In the genomic region with DNA sequence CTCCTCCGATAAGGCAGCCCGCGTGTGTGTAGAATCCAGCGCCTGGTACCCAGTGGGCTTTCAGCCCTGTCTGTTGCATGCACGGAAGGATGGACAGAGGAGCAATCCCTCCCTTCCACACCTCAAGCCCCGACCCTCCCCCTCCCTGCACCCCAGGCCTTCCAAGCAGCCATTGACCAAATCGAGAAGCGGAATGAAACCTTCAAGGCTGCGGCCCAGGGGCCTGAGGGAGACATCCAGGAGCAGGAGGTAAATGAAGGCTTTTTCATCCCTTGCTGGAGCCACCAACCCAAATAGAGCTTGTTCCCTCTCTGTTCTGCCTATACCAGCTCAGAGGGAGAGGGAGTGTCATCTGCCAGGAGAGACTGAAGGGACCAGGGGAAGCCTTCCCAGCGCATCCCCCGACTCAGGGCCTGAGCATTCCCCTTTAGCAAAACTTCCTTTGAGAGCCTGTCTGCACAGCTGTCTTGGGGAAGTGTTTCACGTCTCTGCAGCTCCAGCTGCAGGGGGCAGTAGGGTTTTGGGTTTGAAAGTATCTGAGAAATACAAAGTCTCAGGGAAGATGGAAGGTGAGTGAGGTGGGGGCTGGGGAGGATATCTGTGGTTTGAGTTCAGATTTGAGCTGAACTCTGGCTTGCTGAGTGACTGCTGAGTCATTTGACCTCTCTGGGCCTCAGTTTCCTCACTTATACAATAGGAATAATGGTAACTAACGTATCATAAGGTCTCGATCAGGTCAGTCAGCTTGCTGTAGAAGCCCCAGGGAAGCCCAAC, we compare ENCODE assay signal across 8 cellular contexts. TPM values are rescaled to one million over a fixed set of nuclear protein-coding genes. Genes with fewer than 3 reads are reported as not detected.
DNase-seq lines count a peak whose midpoint lies in the region; TF ChIP-seq lines count a peak whose summit lies in the region.

No MANE protein-coding gene starts in this region.

- peak overlapping the region; percentile 2; the same call in 1 of the 2 replicates for H3K4me2 ChIP-seq in KMS-11

- H3K4me1 ChIP-seq in KMS-11 (ENCODE audit: low read depth, poor library complexity, severe bottlenecking), result peaks cover 71% of the 10 kb centered on the region

- H3K4me3 ChIP-seq in BJ (ENCODE audit: low read depth, low read length), result no peak overlapping the region
- no peak overlapping the region for H3K4me3 ChIP-seq in KMS-11 (IDR thresholded peaks at IDR 0.05; ENCODE audit: insufficient read depth, low read depth, low read length)
- no peak overlapping the region for H3K4me3 ChIP-seq in coronary artery

- peak overlapping the region; percentile 8 for H2AFZ ChIP-seq in KMS-11 (ENCODE audit: low read depth)

- H3K27me3 ChIP-seq in BJ (ENCODE audit: control insufficient read depth, insufficient read depth, low read length) (no peaks in the 10 kb centered on the region), KMS-11 (ENCODE audit: insufficient read depth, low read depth) (no peaks in the 10 kb centered on the region)

- no peaks in the 10 kb centered on the region for H4K20me1 ChIP-seq in KMS-11 (ENCODE audit: insufficient read depth)

- no peak overlapping the region for H3K9ac ChIP-seq in KMS-11

- no peaks in the 10 kb centered on the region for H3K79me2 ChIP-seq in KMS-11 (ENCODE audit: insufficient read depth, low read depth)

- H3K27ac ChIP-seq in KMS-11 (no peak overlapping the region), coronary artery (no peak overlapping the region)

- peak; percentile 64 for TF ChIP-seq CTCF in BJ (IDR thresholded peaks at IDR 0.05; ENCODE audit: insufficient read depth, low read depth, low read length)
- TF ChIP-seq CTCF in KMS-11 (conservative IDR thresholded peaks at IDR 0.05; ENCODE audit: low read depth, low read length), result peak; percentile 74
- no peak for TF ChIP-seq CTCF in coronary artery (IDR thresholded peaks at IDR 0.05)

- CTCF ChIA-PET in BJ (lab: Yijun Ruan, JAX), result interaction anchor here (0.5 to 20.1 kb wide), 22 partner anchors 8 to 433 kb away, joined by 3 to 588 read pairs (median 4); a partner anchor contains a TSS

- H3K36me3 ChIP-seq in BJ (ENCODE audit: control insufficient read depth, insufficient read depth, low read length) (no peaks in the 10 kb centered on the region), KMS-11 (ENCODE audit: insufficient read depth) (no peaks in the 10 kb centered on the region)

- POLR2A ChIA-PET in BJ (lab: Charles Lee), result interaction anchor here (0.7 kb wide), 1 partner anchor 257 kb away, joined by 3 read pairs; no protein-coding TSS in a partner anchor

- DNase-seq in BJ (ENCODE audit: low read depth) (no peak), HPDE6-E6E7 (ENCODE audit: extremely low spot score) (no peak), coronary artery (ENCODE audit: low spot score) (no peak), COLO829 (ENCODE audit: low spot score) (no peak)
- peak; percentile 48 for DNase-seq in activated CD4-positive, CD25-positive, alpha-beta regulatory T cell treated with anti-CD3 and anti-CD28 coated beads, Interleukin-2, amount 50 U/mL, for 16 hours (ENCODE audit: low read depth, low spot score)
- peak; percentile 58 for DNase-seq in effector CD4-positive, alpha-beta T cell
- peak; percentile 81 for DNase-seq in stimulated activated CD4-positive, alpha-beta T cell treated with anti-CD3 and anti-CD28 coated beads, Interleukin-15, amount 100 ng/mL, for 24 hours

RNA-seq across cellular contexts. Expression of a gene that starts 16.1 kb away (rescaled TPM):
- polyA plus RNA-seq in BJ (2011; rRNA removed), result not detected in 2 replicates
- not detected in 2 replicates for polyA minus RNA-seq in BJ (2011; rRNA and poly(A)+ RNA removed)

RNA-seq across cellular contexts. Expression of a gene that starts 35.5 kb away (rescaled TPM):
- polyA plus RNA-seq in BJ (2011; rRNA removed), result 123 and 207 TPM in 2 replicates
- polyA minus RNA-seq in BJ (2011; rRNA and poly(A)+ RNA removed), result 103 and 111 TPM in 2 replicates

Comparison
In these comparisons a context has a peak if more than half of its experiments do, and no peak if none do; other contexts are left out.
1. DNase-seq: peak in activated CD4-positive, CD25-positive, alpha-beta regulatory T cell treated with anti-CD3 and anti-CD28 coated beads, Interleukin-2, amount 50 U/mL, for 16 hours (single experiment), effector CD4-positive, alpha-beta T cell (single experiment) and stimulated activated CD4-positive, alpha-beta T cell treated with anti-CD3 and anti-CD28 coated beads, Interleukin-15, amount 100 ng/mL, for 24 hours (single experiment); none in BJ (single experiment), HPDE6-E6E7 (single experiment), coronary artery (single experiment) and COLO829 (single experiment).